ENCODE assay signal across 9 cellular contexts in the genomic region with DNA sequence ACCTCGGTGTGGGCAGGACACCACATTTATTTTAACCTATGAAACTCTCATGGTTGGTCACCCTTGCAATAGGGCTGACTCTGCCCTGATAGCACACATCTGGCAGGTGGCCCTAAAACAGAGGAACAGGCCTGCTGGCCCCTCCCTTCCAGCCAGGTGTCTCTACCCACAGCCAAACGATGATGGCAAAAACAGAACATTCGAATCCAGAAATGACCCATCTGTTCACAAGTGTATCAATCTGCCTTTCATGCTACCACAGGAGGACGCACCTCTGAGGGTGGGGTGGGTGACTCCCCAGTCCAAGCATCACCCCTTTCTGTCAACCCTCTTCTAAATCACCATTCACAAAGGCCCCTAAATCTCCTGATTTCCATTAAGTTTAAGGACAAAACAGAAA.
DNase-seq lines count a peak whose midpoint lies in the region; ATAC-seq, FAIRE-seq and TF ChIP-seq lines count a peak whose summit lies in the region.
"Had no signal": no experiment of that assay in that cellular context is flagged by ENCODE, and none has a peak within 500 bp of the region (broad histone marks: within the 10 kb centered on the region; RNA-seq: fewer than 3 reads in every experiment).

No MANE protein-coding gene starts in this region.

- no peaks in the 10 kb centered on the region for H3K9me3 Mint-ChIP-seq in neural progenitor cell

- H3K4me3 ChIP-seq in effector memory CD4-positive, alpha-beta T cell (ENCODE audit: insufficient read depth, low read depth, low read length, poor library complexity, severe bottlenecking): no peak overlapping the region
- no peak overlapping the region for H3K4me3 ChIP-seq in neural progenitor cell
- H3K4me3 ChIP-seq in BE2C (ENCODE audit: low read depth, low read length): no peak overlapping the region

- ATAC-seq in GM19351 (IDR thresholded peaks at IDR 0.05; ENCODE audit: unreplicated experiment) (peak; percentile 45), HG03280 (IDR thresholded peaks at IDR 0.05; ENCODE audit: unreplicated experiment) (peak; percentile 46)

- CTCF ChIA-PET in GM10248 (lab: Yijun Ruan, JAX): interaction anchor here (1.5 to 2.5 kb wide), 3 partner anchors 12 to 161 kb away, joined by 4 to 12 read pairs (median 6); no protein-coding TSS in a partner anchor

- H3K79me2 ChIP-seq in neural progenitor cell (ENCODE audit: low read depth): no peaks in the 10 kb centered on the region

- peak overlapping the region; percentile 93 for H3K27ac ChIP-seq in effector memory CD4-positive, alpha-beta T cell (ENCODE audit: insufficient read depth, low read length, poor library complexity, severe bottlenecking)
- no peak overlapping the region for H3K27ac ChIP-seq in neural progenitor cell
- H3K27ac ChIP-seq: HL-60 had no signal

- peaks cover 94% of the 10 kb centered on the region for H3K4me1 ChIP-seq in effector memory CD4-positive, alpha-beta T cell (ENCODE audit: control insufficient read depth, insufficient read depth, low read length, poor library complexity, severe bottlenecking)
- peaks cover 8% of the 10 kb centered on the region for H3K4me1 ChIP-seq in neural progenitor cell
- H3K4me1 ChIP-seq in BE2C: no peaks in the 10 kb centered on the region

- H3K4me3 Mint-ChIP-seq in neural progenitor cell: no peak overlapping the region

- FAIRE-seq in frontal cortex (lab: Jason Lieb, UNC): no peak

- no peaks in the 10 kb centered on the region for H3K27me3 ChIP-seq in effector memory CD4-positive, alpha-beta T cell (replicated peaks; ENCODE audit: control insufficient read depth, insufficient read depth, low read length, poor library complexity, severe bottlenecking)
- H3K27me3 ChIP-seq in neural progenitor cell (no peaks in the 10 kb centered on the region), BE2C (no peaks in the 10 kb centered on the region)

- H3K4me1 Mint-ChIP-seq in neural progenitor cell: peaks cover 20% of the 10 kb centered on the region

- POLR2A ChIA-PET in GM10248 (lab: Yijun Ruan, JAX): no interaction called here

- peaks cover 3% of the 10 kb centered on the region for H3K27me3 Mint-ChIP-seq in neural progenitor cell (ENCODE audit: insufficient read depth, low read depth)

- H3K9me3 ChIP-seq in effector memory CD4-positive, alpha-beta T cell (ENCODE audit: control insufficient read depth, low read length): no peaks in the 10 kb centered on the region
- no peaks in the 10 kb centered on the region for H3K9me3 ChIP-seq in neural progenitor cell (ENCODE audit: low read depth)
- H3K9me3 ChIP-seq in BE2C: no peaks in the 10 kb centered on the region

- H3K4me2 ChIP-seq in neural progenitor cell: no peak overlapping the region

- H4K20me1 ChIP-seq in neural progenitor cell (ENCODE audit: low read depth): no peaks in the 10 kb centered on the region

- no peak overlapping the region for H2AFZ ChIP-seq in neural progenitor cell (replicated peaks)

- peaks cover 56% of the 10 kb centered on the region for H3K36me3 ChIP-seq in effector memory CD4-positive, alpha-beta T cell (ENCODE audit: control insufficient read depth, insufficient read depth, low read length)
- no peaks in the 10 kb centered on the region for H3K36me3 ChIP-seq in neural progenitor cell
- no peaks in the 10 kb centered on the region for H3K36me3 ChIP-seq in BE2C

- H3K27ac Mint-ChIP-seq in neural progenitor cell: no peak overlapping the region

- peaks cover 2% of the 10 kb centered on the region for H3F3A ChIP-seq in neural progenitor cell (ENCODE audit: low read depth)

- TF ChIP-seq CTCF in GM10248 (IDR thresholded peaks at IDR 0.05; ENCODE audit: control extremely low read depth, extremely low read depth, low read depth, missing control alignments) (peak; percentile 8), neural progenitor cell (IDR thresholded peaks at IDR 0.05) (no peak), BE2C (IDR thresholded peaks at IDR 0.05; ENCODE audit: low read depth, low read length) (no peak)

- H3K36me3 Mint-ChIP-seq in neural progenitor cell: peaks cover 4% of the 10 kb centered on the region

- no peak overlapping the region for H3K9ac ChIP-seq in neural progenitor cell

- DNase-seq in GM10248 (ENCODE audit: extremely low spot score): peak; percentile 65
- no peak for DNase-seq in effector memory CD4-positive, alpha-beta T cell
- DNase-seq in neural progenitor cell (ENCODE audit: low spot score): no peak
- no peak for DNase-seq in central memory CD4-positive, alpha-beta T cell
- no peak for DNase-seq in BE2C
- no peak for DNase-seq in frontal cortex (ENCODE audit: low spot score in 2 of 2)
